Comparison of ENCODE assay signal across 11 cellular contexts in the genomic region with DNA sequence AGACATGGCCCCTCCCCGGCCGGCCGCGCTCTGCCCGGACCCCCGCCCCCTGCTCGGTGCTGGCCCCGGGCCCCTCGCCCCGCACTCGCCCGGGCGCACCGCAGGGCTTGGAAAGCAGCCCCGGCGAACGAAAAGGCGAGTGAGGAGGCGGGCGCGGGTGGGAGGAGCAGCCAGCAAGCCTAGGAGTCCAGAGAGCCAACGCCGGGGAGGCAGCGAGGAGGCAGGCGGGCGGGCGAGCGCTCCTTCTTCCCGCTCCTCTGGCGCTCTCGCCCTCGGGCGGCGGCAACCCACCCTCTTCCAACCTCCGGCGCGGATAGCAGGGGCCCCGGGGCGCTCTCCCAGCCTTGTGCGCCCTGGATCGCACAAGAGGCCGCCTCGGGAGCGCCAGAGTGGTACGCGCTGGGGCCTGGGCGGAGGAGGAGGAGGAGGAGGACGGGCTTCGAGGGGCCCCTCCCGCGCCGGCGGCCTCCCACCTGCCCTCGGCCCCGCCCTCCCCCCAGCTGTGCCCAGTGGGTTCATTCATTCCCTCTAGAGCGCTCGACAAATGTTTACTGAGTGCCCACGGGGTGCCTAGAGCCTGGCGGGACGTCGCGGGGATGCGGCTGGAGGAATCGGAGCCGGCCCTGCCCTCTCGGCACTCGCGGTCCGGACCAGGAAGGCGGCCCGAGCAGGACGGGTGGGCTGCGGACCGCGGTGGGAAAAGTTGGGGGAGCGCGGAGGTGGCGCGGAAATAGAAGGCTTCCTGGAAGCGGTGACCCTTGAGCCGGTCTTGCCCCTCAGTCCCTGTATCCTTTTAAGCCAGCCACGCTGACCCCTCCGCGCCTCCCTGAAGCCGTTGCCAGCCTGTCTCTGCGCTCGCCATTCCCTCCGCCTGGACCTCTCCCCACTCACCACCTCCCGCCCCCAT. TPM values are rescaled to one million over a fixed set of nuclear protein-coding genes. Genes with fewer than 3 reads are reported as not detected.
DNase-seq lines count a peak whose midpoint lies in the region; ATAC-seq and TF ChIP-seq lines count a peak whose summit lies in the region.
"Had no signal": no experiment of that assay in that cellular context is flagged by ENCODE, and none has a peak within 500 bp of the region (broad histone marks: within the 10 kb centered on the region; RNA-seq: fewer than 3 reads in every experiment).

A gene (minus strand): TSS at position 391 of the 907 bp plus-strand sequence. CDS start 519 bp downstream, outside the sequence.

- CTCF ChIA-PET in CD4-positive, alpha-beta T cell (lab: Charles Lee) = no interaction called here
- CTCF ChIA-PET in activated CD8-positive, alpha-beta T cell treated with anti-CD3 and anti-CD28 coated beads for 36 hours (lab: Charles Lee) = no interaction called here

- H3K27me3 ChIP-seq in breast epithelium (peaks cover 0 to 67% of the 10 kb centered on the region in 2 donors), upper lobe of right lung (peaks cover 61% of the 10 kb centered on the region)
- H3K27me3 ChIP-seq in CD4-positive, alpha-beta T cell (ENCODE audit: control insufficient read depth, insufficient read depth, low read length) = peaks cover 71% of the 10 kb centered on the region

- H3K4me3 ChIP-seq in breast epithelium (peak within 1 kb of the TSS; percentile 43 to 74 (median 56)), upper lobe of right lung (peak within 1 kb of the TSS; percentile 29)

- no peak for DNase-seq in activated naive CD8-positive, alpha-beta T cell treated with anti-CD3 and anti-CD28 coated beads for 36 hours
- DNase-seq in activated naive CD8-positive, alpha-beta T cell treated with anti-CD3 and anti-CD28 coated beads, Interleukin-2, amount 50 U/mL, for 24 hours = no peak
- no peak for DNase-seq in breast epithelium (ENCODE audit: low spot score in 2 of 2)
- peak; percentile 91 for DNase-seq in left kidney (ENCODE audit: low read depth, low spot score)
- no peak for DNase-seq in upper lobe of right lung
- DNase-seq in activated T-cell treated with anti-CD3 and anti-CD28 coated beads, Interleukin-2, amount 50 U/mL, for 1 hour = no peak
- no peak for DNase-seq in CD4-positive, alpha-beta T cell
- no peak for DNase-seq in activated CD8-positive, alpha-beta T cell treated with anti-CD3 and anti-CD28 coated beads for 36 hours

- H3K36me3 Mint-ChIP-seq in activated naive CD8-positive, alpha-beta T cell treated with anti-CD3 and anti-CD28 coated beads for 36 hours = no peaks in the 10 kb centered on the region
- H3K36me3 Mint-ChIP-seq in activated naive CD8-positive, alpha-beta T cell treated with anti-CD3 and anti-CD28 coated beads, Interleukin-2, amount 50 U/mL, for 24 hours (ENCODE audit: low read depth) = no peaks in the 10 kb centered on the region
- no peaks in the 10 kb centered on the region for H3K36me3 Mint-ChIP-seq in CD4-positive, alpha-beta T cell (ENCODE audit: low read depth)
- no peaks in the 10 kb centered on the region for H3K36me3 Mint-ChIP-seq in activated CD8-positive, alpha-beta T cell treated with anti-CD3 and anti-CD28 coated beads for 36 hours (ENCODE audit: low read depth)

- H3K9me3 Mint-ChIP-seq in activated naive CD8-positive, alpha-beta T cell treated with anti-CD3 and anti-CD28 coated beads for 36 hours = no peaks in the 10 kb centered on the region
- H3K9me3 Mint-ChIP-seq in activated naive CD8-positive, alpha-beta T cell treated with anti-CD3 and anti-CD28 coated beads, Interleukin-2, amount 50 U/mL, for 24 hours = no peaks in the 10 kb centered on the region
- no peaks in the 10 kb centered on the region for H3K9me3 Mint-ChIP-seq in CD4-positive, alpha-beta T cell
- no peaks in the 10 kb centered on the region for H3K9me3 Mint-ChIP-seq in activated CD8-positive, alpha-beta T cell treated with anti-CD3 and anti-CD28 coated beads for 36 hours

- H3K4me1 ChIP-seq in breast epithelium = no peaks in the 10 kb centered on the region
- H3K4me1 ChIP-seq in upper lobe of right lung = no peaks in the 10 kb centered on the region

- TF ChIP-seq CTCF in breast epithelium (IDR thresholded peaks at IDR 0.05) = no peak
- no peak for TF ChIP-seq CTCF in upper lobe of right lung (IDR thresholded peaks at IDR 0.05)
- TF ChIP-seq CTCF in CD4-positive, alpha-beta T cell (IDR thresholded peaks at IDR 0.05) = no peak
- TF ChIP-seq CTCF in activated CD8-positive, alpha-beta T cell treated with anti-CD3 and anti-CD28 coated beads for 36 hours (IDR thresholded peaks at IDR 0.05) = no peak

- H3K4me3 Mint-ChIP-seq in activated naive CD8-positive, alpha-beta T cell treated with anti-CD3 and anti-CD28 coated beads for 36 hours = peak within 1 kb of the TSS; percentile 5
- no peak within 1 kb of the TSS for H3K4me3 Mint-ChIP-seq in activated naive CD8-positive, alpha-beta T cell treated with anti-CD3 and anti-CD28 coated beads, Interleukin-2, amount 50 U/mL, for 24 hours
- H3K4me3 Mint-ChIP-seq in CD4-positive, alpha-beta T cell = no peak within 1 kb of the TSS
- H3K4me3 Mint-ChIP-seq in activated CD8-positive, alpha-beta T cell treated with anti-CD3 and anti-CD28 coated beads for 36 hours = no peak within 1 kb of the TSS
- H3K4me3 Mint-ChIP-seq: B cell had no signal

- H3K27ac Mint-ChIP-seq in activated naive CD8-positive, alpha-beta T cell treated with anti-CD3 and anti-CD28 coated beads for 36 hours = no peak within 1 kb of the TSS
- H3K27ac Mint-ChIP-seq in activated naive CD8-positive, alpha-beta T cell treated with anti-CD3 and anti-CD28 coated beads, Interleukin-2, amount 50 U/mL, for 24 hours = no peak within 1 kb of the TSS
- H3K27ac Mint-ChIP-seq in CD4-positive, alpha-beta T cell = no peak within 1 kb of the TSS
- no peak within 1 kb of the TSS for H3K27ac Mint-ChIP-seq in activated CD8-positive, alpha-beta T cell treated with anti-CD3 and anti-CD28 coated beads for 36 hours
- H3K27ac Mint-ChIP-seq: B cell had no signal

- ATAC-seq in activated naive CD8-positive, alpha-beta T cell treated with anti-CD3 and anti-CD28 coated beads, Interleukin-2, amount 50 U/mL, for 24 hours = no peak
- ATAC-seq in upper lobe of right lung = peak; percentile 13
- no peak for ATAC-seq in CD4-positive, alpha-beta T cell (ENCODE audit: poor library complexity)
- no peak for ATAC-seq in activated CD8-positive, alpha-beta T cell treated with anti-CD3 and anti-CD28 coated beads for 36 hours

- no peak for TF ChIP-seq POLR2A in breast epithelium (IDR thresholded peaks at IDR 0.05)

- intact Hi-C loops in breast epithelium (cut with DNase I; ENCODE audit: low total_unique reads) (no loop called here), upper lobe of right lung (cut with DNase I) (no loop called here)
- intact Hi-C loops in CD4-positive, alpha-beta T cell (cut with DNase I, micrococcal nuclease) = no loop called here
- intact Hi-C loops in activated CD8-positive, alpha-beta T cell treated with anti-CD3 and anti-CD28 coated beads for 36 hours (cut with micrococcal nuclease) = no loop called here

- H3K4me1 Mint-ChIP-seq in activated naive CD8-positive, alpha-beta T cell treated with anti-CD3 and anti-CD28 coated beads for 36 hours = peaks cover 7% of the 10 kb centered on the region
- peaks cover 3% of the 10 kb centered on the region for H3K4me1 Mint-ChIP-seq in activated naive CD8-positive, alpha-beta T cell treated with anti-CD3 and anti-CD28 coated beads, Interleukin-2, amount 50 U/mL, for 24 hours
- peaks cover 10% of the 10 kb centered on the region for H3K4me1 Mint-ChIP-seq in CD4-positive, alpha-beta T cell (ENCODE audit: low read depth)
- H3K4me1 Mint-ChIP-seq in activated CD8-positive, alpha-beta T cell treated with anti-CD3 and anti-CD28 coated beads for 36 hours (ENCODE audit: low read depth) = peaks cover 5% of the 10 kb centered on the region

- peaks cover 81% of the 10 kb centered on the region for H3K27me3 Mint-ChIP-seq in activated naive CD8-positive, alpha-beta T cell treated with anti-CD3 and anti-CD28 coated beads for 36 hours
- peaks cover 67% of the 10 kb centered on the region for H3K27me3 Mint-ChIP-seq in activated naive CD8-positive, alpha-beta T cell treated with anti-CD3 and anti-CD28 coated beads, Interleukin-2, amount 50 U/mL, for 24 hours
- H3K27me3 Mint-ChIP-seq in CD4-positive, alpha-beta T cell = peaks cover 84% of the 10 kb centered on the region
- H3K27me3 Mint-ChIP-seq in activated CD8-positive, alpha-beta T cell treated with anti-CD3 and anti-CD28 coated beads for 36 hours = peaks cover 55% of the 10 kb centered on the region

- H3K27ac ChIP-seq in breast epithelium (peak within 1 kb of the TSS in 1 of 2 donors; percentile 0), upper lobe of right lung (no peak within 1 kb of the TSS)
- H3K27ac ChIP-seq in CD4-positive, alpha-beta T cell (ENCODE audit: low read depth, low read length) = no peak within 1 kb of the TSS

- H3K9me3 ChIP-seq in breast epithelium = no peaks in the 10 kb centered on the region
- H3K9me3 ChIP-seq in upper lobe of right lung = no peaks in the 10 kb centered on the region
- H3K9me3 ChIP-seq in CD4-positive, alpha-beta T cell (ENCODE audit: control insufficient read depth, low read length) = no peaks in the 10 kb centered on the region

- POLR2A ChIA-PET in CD4-positive, alpha-beta T cell (lab: Charles Lee) = no interaction called here
- POLR2A ChIA-PET in activated CD8-positive, alpha-beta T cell treated with anti-CD3 and anti-CD28 coated beads for 36 hours (lab: Charles Lee) = no interaction called here

- H3K36me3 ChIP-seq in breast epithelium (no peaks in the 10 kb centered on the region), upper lobe of right lung (no peaks in the 10 kb centered on the region)

RNA-seq across cellular contexts. Expression of the gene that starts here (rescaled TPM):
- total RNA-seq in activated naive CD8-positive, alpha-beta T cell treated with anti-CD3 and anti-CD28 coated beads for 36 hours = not detected
- total RNA-seq in breast epithelium (1 to 10 TPM; 1.6 to 3.8 (median 1.8) TPM), upper lobe of right lung (1.2 TPM)
- not detected for total RNA-seq in CD4-positive, alpha-beta T cell
- total RNA-seq in activated CD8-positive, alpha-beta T cell treated with anti-CD3 and anti-CD28 coated beads for 36 hours = not detected
- total RNA-seq: activated CD8-positive, alpha-beta memory T cell treated with anti-CD3 and anti-CD28 coated beads for 36 hours; B cell; mononuclear cell had no signal
